ENCODE assay signal across 20 cellular contexts in the genomic region with DNA sequence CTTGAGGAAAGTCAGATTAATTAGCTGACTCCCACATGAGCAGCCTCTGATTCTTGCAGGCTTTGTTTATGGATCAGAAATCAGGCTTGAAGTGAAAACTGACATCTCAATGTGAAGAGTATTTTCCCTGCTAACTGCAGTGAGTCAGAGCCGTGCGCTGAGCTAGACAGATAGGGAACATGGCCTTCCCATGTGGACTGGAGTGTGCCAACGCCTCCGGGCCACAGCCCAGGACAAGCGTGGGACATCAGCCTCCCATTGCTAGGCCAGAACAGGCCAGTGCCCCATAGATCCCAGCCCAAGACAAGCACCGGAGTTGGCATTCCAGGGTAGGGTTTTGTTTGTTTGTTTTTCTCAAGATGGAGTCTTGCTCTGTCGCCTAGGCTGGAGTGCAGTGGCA. TPM values are rescaled to one million over a fixed set of nuclear protein-coding genes. Genes with fewer than 3 reads are reported as not detected.
A peak's percentile ranks its signal among the peaks of the same experiment; 100 is the strongest.
DNase-seq lines count a peak whose midpoint lies in the region; ATAC-seq and TF ChIP-seq lines count a peak whose summit lies in the region.
"Had no signal": no experiment of that assay in that cellular context is flagged by ENCODE, and none has a peak within 500 bp of the region (broad histone marks: within the 10 kb centered on the region; RNA-seq: fewer than 3 reads in every experiment).

No MANE protein-coding gene starts in this region.

- peak; percentile 68 for DNase-seq in Right ventricle myocardium inferior (ENCODE audit: missing footprints)
- DNase-seq in left ventricle myocardium inferior, result no peak
- DNase-seq in coronary artery (ENCODE audit: low spot score), result no peak
- DNase-seq in neural progenitor cell (ENCODE audit: low spot score), result peak; percentile 32
- no peak for DNase-seq in vagina (ENCODE audit: extremely low spot score in 2 of 2)
- no peak for DNase-seq in iPS-NIHi11 (ENCODE audit: low spot score)
- DNase-seq in activated CD8-positive, alpha-beta memory T cell treated with anti-CD3 and anti-CD28 coated beads, Interleukin-2, amount 50 U/mL, for 4 hours, result no peak
- DNase-seq: activated CD4-positive, alpha-beta T cell treated with anti-CD3 and anti-CD28 coated beads, Interleukin-2, amount 10 ng/mL, durations not matched to agents 7 days and 5 days; activated naive CD4-positive, alpha-beta T cell treated with anti-CD3 and anti-CD28 coated beads, Interleukin-2, amount 10 ng/mL, durations not matched to agents 7 days and 5 days; CD4-positive, alpha-beta memory T cell; colonic mucosa; DMS79; NCI-H1694; NCI-H2227 treated with DMSO at 0.1 percent for 48 hours; NK-92 treated with Interleukin-12 subunit alpha and Interleukin-12 subunit beta, amount 100 ng/mL, for 24 hours; SW 1271 had no signal

- H3K4me3 ChIP-seq in left ventricle myocardium inferior (no peak overlapping the region), coronary artery (no peak overlapping the region), neural progenitor cell (no peak overlapping the region), vagina (no peak overlapping the region)
- H3K4me3 ChIP-seq: A549, colonic mucosa, GM23338, pancreas had no signal

- no peak overlapping the region for H2AFZ ChIP-seq in neural progenitor cell (replicated peaks)
- H2AFZ ChIP-seq: GM23338 had no signal

- H3K27ac ChIP-seq in left ventricle myocardium inferior (replicated peaks), result no peak overlapping the region
- H3K27ac ChIP-seq in coronary artery, result peak overlapping the region; percentile 65 to 78
- no peak overlapping the region for H3K27ac ChIP-seq in neural progenitor cell
- peak overlapping the region; percentile 72 for H3K27ac ChIP-seq in vagina
- H3K27ac ChIP-seq: A549, colonic mucosa, pancreas had no signal

- H3F3A ChIP-seq in neural progenitor cell (ENCODE audit: low read depth), result no peaks in the 10 kb centered on the region

- H3K4me2 ChIP-seq in neural progenitor cell, result no peak overlapping the region
- H3K4me2 ChIP-seq: A549, GM23338 had no signal

- H3K9me3 Mint-ChIP-seq in neural progenitor cell, result no peaks in the 10 kb centered on the region
- H3K9me3 Mint-ChIP-seq: activated CD4-positive, alpha-beta T cell treated with anti-CD3 and anti-CD28 coated beads, Interleukin-2, amount 10 ng/mL, durations not matched to agents 7 days and 5 days; activated naive CD4-positive, alpha-beta T cell treated with anti-CD3 and anti-CD28 coated beads, Interleukin-2, amount 10 ng/mL, durations not matched to agents 7 days and 5 days had no signal

- H3K27me3 Mint-ChIP-seq in neural progenitor cell (ENCODE audit: insufficient read depth, low read depth), result peaks cover 3% of the 10 kb centered on the region
- H3K27me3 Mint-ChIP-seq: activated CD4-positive, alpha-beta T cell treated with anti-CD3 and anti-CD28 coated beads, Interleukin-2, amount 10 ng/mL, durations not matched to agents 7 days and 5 days; activated naive CD4-positive, alpha-beta T cell treated with anti-CD3 and anti-CD28 coated beads, Interleukin-2, amount 10 ng/mL, durations not matched to agents 7 days and 5 days had no signal

- H3K36me3 ChIP-seq in left ventricle myocardium inferior (no peaks in the 10 kb centered on the region), neural progenitor cell (no peaks in the 10 kb centered on the region), vagina (no peaks in the 10 kb centered on the region)
- H3K36me3 ChIP-seq: colonic mucosa, pancreas had no signal

- no peaks in the 10 kb centered on the region for H4K20me1 ChIP-seq in neural progenitor cell (ENCODE audit: low read depth)

- H3K79me2 ChIP-seq in neural progenitor cell (ENCODE audit: low read depth), result no peaks in the 10 kb centered on the region

- ATAC-seq in Right ventricle myocardium inferior, result no peak
- ATAC-seq in HG03045 (IDR thresholded peaks at IDR 0.05; ENCODE audit: unreplicated experiment), result no peak
- ATAC-seq: A549, GM23338, pancreas had no signal

- TF ChIP-seq POLR2A in vagina (IDR thresholded peaks at IDR 0.05), result no peak

- H3K9me3 ChIP-seq in left ventricle myocardium inferior (replicated peaks) (peaks cover 3% of the 10 kb centered on the region), neural progenitor cell (ENCODE audit: low read depth) (no peaks in the 10 kb centered on the region), vagina (no peaks in the 10 kb centered on the region)
- H3K9me3 ChIP-seq: colonic mucosa, pancreas had no signal

- no peaks in the 10 kb centered on the region for H3K36me3 Mint-ChIP-seq in neural progenitor cell
- H3K36me3 Mint-ChIP-seq: activated naive CD4-positive, alpha-beta T cell treated with anti-CD3 and anti-CD28 coated beads, Interleukin-2, amount 10 ng/mL, durations not matched to agents 7 days and 5 days; CD4-positive, alpha-beta memory T cell had no signal

- no peak overlapping the region for H3K4me3 Mint-ChIP-seq in neural progenitor cell
- H3K4me3 Mint-ChIP-seq: activated CD4-positive, alpha-beta T cell treated with anti-CD3 and anti-CD28 coated beads, Interleukin-2, amount 10 ng/mL, durations not matched to agents 7 days and 5 days; activated naive CD4-positive, alpha-beta T cell treated with anti-CD3 and anti-CD28 coated beads, Interleukin-2, amount 10 ng/mL, durations not matched to agents 7 days and 5 days; CD4-positive, alpha-beta memory T cell; GM23338 had no signal

- peaks cover 10% of the 10 kb centered on the region for H3K4me1 Mint-ChIP-seq in neural progenitor cell
- H3K4me1 Mint-ChIP-seq: activated CD4-positive, alpha-beta T cell treated with anti-CD3 and anti-CD28 coated beads, Interleukin-2, amount 10 ng/mL, durations not matched to agents 7 days and 5 days; activated naive CD4-positive, alpha-beta T cell treated with anti-CD3 and anti-CD28 coated beads, Interleukin-2, amount 10 ng/mL, durations not matched to agents 7 days and 5 days; CD4-positive, alpha-beta memory T cell; GM23338 had no signal

- TF ChIP-seq CTCF in left ventricle myocardium inferior (IDR thresholded peaks at IDR 0.05; ENCODE audit: borderline replicate concordance) (no peak), coronary artery (IDR thresholded peaks at IDR 0.05) (no peak), neural progenitor cell (IDR thresholded peaks at IDR 0.05) (no peak), vagina (IDR thresholded peaks at IDR 0.05) (no peak)

- intact Hi-C loops in Right ventricle myocardium inferior (cut with DNase I) (no loop called here), left ventricle myocardium inferior (cut with micrococcal nuclease) (no loop called here), vagina (cut with DNase I) (no loop called here)

- H3K9ac ChIP-seq in neural progenitor cell, result no peak overlapping the region

- H3K27me3 ChIP-seq in left ventricle myocardium inferior (ENCODE audit: low read depth), result peaks cover 12% of the 10 kb centered on the region
- no peaks in the 10 kb centered on the region for H3K27me3 ChIP-seq in neural progenitor cell
- no peaks in the 10 kb centered on the region for H3K27me3 ChIP-seq in vagina
- H3K27me3 ChIP-seq: colonic mucosa, pancreas had no signal

- H3K4me1 ChIP-seq in left ventricle myocardium inferior, result peaks cover 11% of the 10 kb centered on the region
- H3K4me1 ChIP-seq in neural progenitor cell, result peaks cover 5% of the 10 kb centered on the region
- H3K4me1 ChIP-seq in vagina, result peaks cover 44% of the 10 kb centered on the region
- H3K4me1 ChIP-seq: A549, colonic mucosa, pancreas had no signal

- H3K27ac Mint-ChIP-seq in neural progenitor cell, result peak overlapping the region; percentile 21
- H3K27ac Mint-ChIP-seq: activated CD4-positive, alpha-beta T cell treated with anti-CD3 and anti-CD28 coated beads, Interleukin-2, amount 10 ng/mL, durations not matched to agents 7 days and 5 days; activated naive CD4-positive, alpha-beta T cell treated with anti-CD3 and anti-CD28 coated beads, Interleukin-2, amount 10 ng/mL, durations not matched to agents 7 days and 5 days; CD4-positive, alpha-beta memory T cell; GM23338 had no signal

RNA-seq across cellular contexts. Expression of a gene that starts 52.0 kb away (rescaled TPM):
- total RNA-seq in Right ventricle myocardium inferior, result 3.7 TPM
- total RNA-seq in left ventricle myocardium inferior, result 4.6 TPM
- 1.2 and 3.0 TPM in 2 replicates for total RNA-seq in neural progenitor cell (ENCODE audit: low replicate concordance)
- 17.4 TPM for total RNA-seq in vagina
- total RNA-seq: activated CD4-positive, alpha-beta T cell treated with anti-CD3 and anti-CD28 coated beads, Interleukin-2, amount 10 ng/mL, durations not matched to agents 7 days and 5 days; CD4-positive, alpha-beta memory T cell had no signal

Comparison
In these comparisons a context has a peak if more than half of its experiments do, and no peak if none do; other contexts are left out.
1. DNase-seq: peak in Right ventricle myocardium inferior (single experiment) and neural progenitor cell (single experiment); none in left ventricle myocardium inferior (single experiment), coronary artery (single experiment), vagina (0 of 2), iPS-NIHi11 (single experiment) and activated CD8-positive, alpha-beta memory T cell treated with anti-CD3 and anti-CD28 coated beads, Interleukin-2, amount 50 U/mL, for 4 hours (single experiment).
2. H3K27ac ChIP-seq: peak in coronary artery (2 of 2) and vagina (single experiment); none in left ventricle myocardium inferior (single experiment) and neural progenitor cell (single experiment).